ENCODE assay signal across 9 cellular contexts in the genomic region with DNA sequence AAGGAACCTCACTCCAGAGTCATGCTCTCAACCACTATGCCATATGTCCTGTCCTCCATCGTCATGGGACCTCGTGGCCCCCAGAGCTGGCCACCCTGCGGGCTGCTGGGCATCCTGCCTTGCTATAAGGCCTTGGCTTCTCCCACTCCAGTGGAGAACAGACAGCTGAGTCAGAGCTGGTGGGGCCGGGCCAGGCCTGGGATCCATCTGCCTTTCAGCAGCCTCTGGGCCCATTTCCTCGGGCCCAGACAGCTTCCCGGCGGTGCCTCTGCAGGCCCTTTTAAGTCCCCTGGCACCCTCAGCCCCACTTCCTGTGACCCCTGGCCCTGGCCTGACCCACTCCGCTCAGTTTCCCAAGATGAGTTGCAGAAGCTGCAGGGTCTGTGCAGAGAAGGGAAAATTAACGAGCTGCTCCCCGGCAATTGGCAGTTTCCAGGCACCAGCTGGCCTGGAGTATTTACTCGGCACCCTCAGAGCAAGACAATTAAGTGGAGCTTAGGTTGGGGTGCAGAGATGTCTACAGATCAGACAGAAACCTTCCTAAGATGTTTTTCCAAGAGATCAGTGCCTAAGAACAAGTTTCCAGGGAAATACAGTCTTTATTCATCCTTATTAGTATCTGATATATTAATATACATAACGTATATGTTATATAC.
A peak's percentile ranks its signal among the peaks of the same experiment; 100 is the strongest.
DNase-seq lines count a peak whose midpoint lies in the region; ATAC-seq and TF ChIP-seq lines count a peak whose summit lies in the region.
"Had no signal": no experiment of that assay in that cellular context is flagged by ENCODE, and none has a peak within 500 bp of the region (broad histone marks: within the 10 kb centered on the region; RNA-seq: fewer than 3 reads in every experiment).

No MANE protein-coding gene starts in this region.

- intact Hi-C loops in lower lobe of right lung (cut with DNase I) = no loop called here
- intact Hi-C loops in upper lobe of right lung (cut with DNase I) = no loop called here

- CTCF ChIA-PET in activated CD8-positive, alpha-beta T cell treated with anti-CD3 and anti-CD28 coated beads, Interleukin-2, amount 10 ng/mL, durations not matched to agents 7 days and 5 days (lab: Charles Lee) = no interaction called here

- H3K4me1 ChIP-seq in lower lobe of right lung (peaks cover 4% of the 10 kb centered on the region), upper lobe of right lung (no peaks in the 10 kb centered on the region)

- DNase-seq in NCI-H1694 treated with DMSO at 0.1 percent for 48 hours (lab: John Stamatoyannopoulos, UW) (peak; percentile 7), NCI-H1694 (lab: John Stamatoyannopoulos, UW) (no peak), coronary artery (ENCODE audit: low spot score) (no peak), lower lobe of right lung (peak; percentile 48), upper lobe of right lung (no peak), ACHN (no peak), COLO668 (lab: John Stamatoyannopoulos, UW; ENCODE audit: unreplicated experiment) (no peak)
- DNase-seq in activated CD8-positive, alpha-beta T cell treated with anti-CD3 and anti-CD28 coated beads, Interleukin-2, amount 10 ng/mL, durations not matched to agents 7 days and 5 days = no peak
- DNase-seq: activated effector memory CD4-positive, alpha-beta T cell treated with anti-CD3 and anti-CD28 coated beads, Interleukin-2, amount 50 U/mL, for 16 hours had no signal

- H3K9me3 Mint-ChIP-seq in activated CD8-positive, alpha-beta T cell treated with anti-CD3 and anti-CD28 coated beads, Interleukin-2, amount 10 ng/mL, durations not matched to agents 7 days and 5 days (ENCODE audit: insufficient read depth) = no peaks in the 10 kb centered on the region

- H3K27me3 ChIP-seq in lower lobe of right lung (ENCODE audit: low read depth) (no peaks in the 10 kb centered on the region), upper lobe of right lung (no peaks in the 10 kb centered on the region)

- no peak overlapping the region for H3K27ac Mint-ChIP-seq in activated CD8-positive, alpha-beta T cell treated with anti-CD3 and anti-CD28 coated beads, Interleukin-2, amount 10 ng/mL, durations not matched to agents 7 days and 5 days

- in situ Hi-C loops in ACHN (cut with HindIII; ENCODE audit: low pct_ligation_motif_present, low pct_unique_long_range_greater_than_20kb, low sequenced_read_pairs) = no loop called here

- H3K36me3 ChIP-seq in lower lobe of right lung (no peaks in the 10 kb centered on the region), upper lobe of right lung (no peaks in the 10 kb centered on the region)

- no peaks in the 10 kb centered on the region for H3K4me1 Mint-ChIP-seq in activated CD8-positive, alpha-beta T cell treated with anti-CD3 and anti-CD28 coated beads, Interleukin-2, amount 10 ng/mL, durations not matched to agents 7 days and 5 days (ENCODE audit: low read depth)

- POLR2A ChIA-PET in activated CD8-positive, alpha-beta T cell treated with anti-CD3 and anti-CD28 coated beads, Interleukin-2, amount 10 ng/mL, durations not matched to agents 7 days and 5 days (lab: Charles Lee) = no interaction called here

- TF ChIP-seq CTCF in coronary artery (IDR thresholded peaks at IDR 0.05) = no peak
- TF ChIP-seq CTCF in lower lobe of right lung (IDR thresholded peaks at IDR 0.05) = no peak
- no peak for TF ChIP-seq CTCF in upper lobe of right lung (IDR thresholded peaks at IDR 0.05)

- ATAC-seq in lower lobe of right lung = peak; percentile 37 to 49
- peak; percentile 35 for ATAC-seq in upper lobe of right lung
- no peak for ATAC-seq in activated CD8-positive, alpha-beta T cell treated with anti-CD3 and anti-CD28 coated beads, Interleukin-2, amount 10 ng/mL, durations not matched to agents 7 days and 5 days

- no peaks in the 10 kb centered on the region for H3K36me3 Mint-ChIP-seq in activated CD8-positive, alpha-beta T cell treated with anti-CD3 and anti-CD28 coated beads, Interleukin-2, amount 10 ng/mL, durations not matched to agents 7 days and 5 days (ENCODE audit: low read depth)

- no peak overlapping the region for H3K4me3 ChIP-seq in coronary artery
- no peak overlapping the region for H3K4me3 ChIP-seq in lower lobe of right lung
- no peak overlapping the region for H3K4me3 ChIP-seq in upper lobe of right lung

- no peak overlapping the region for H3K4me3 Mint-ChIP-seq in activated CD8-positive, alpha-beta T cell treated with anti-CD3 and anti-CD28 coated beads, Interleukin-2, amount 10 ng/mL, durations not matched to agents 7 days and 5 days

- H3K27me3 Mint-ChIP-seq in activated CD8-positive, alpha-beta T cell treated with anti-CD3 and anti-CD28 coated beads, Interleukin-2, amount 10 ng/mL, durations not matched to agents 7 days and 5 days (ENCODE audit: low read depth) = no peaks in the 10 kb centered on the region

- H3K9me3 ChIP-seq in lower lobe of right lung = no peaks in the 10 kb centered on the region
- H3K9me3 ChIP-seq in upper lobe of right lung = no peaks in the 10 kb centered on the region

- peak overlapping the region; percentile 7 to 70 for H3K27ac ChIP-seq in coronary artery
- no peak overlapping the region for H3K27ac ChIP-seq in lower lobe of right lung
- H3K27ac ChIP-seq in upper lobe of right lung = peak overlapping the region; percentile 24

Comparison
In these comparisons a context has a peak if more than half of its experiments do, and no peak if none do; other contexts are left out.
1. DNase-seq: peak in NCI-H1694 treated with DMSO at 0.1 percent for 48 hours (single experiment) and lower lobe of right lung (single experiment); none in NCI-H1694 (single experiment), coronary artery (single experiment), upper lobe of right lung (single experiment), activated CD8-positive, alpha-beta T cell treated with anti-CD3 and anti-CD28 coated beads, Interleukin-2, amount 10 ng/mL, durations not matched to agents 7 days and 5 days (single experiment), ACHN (single experiment) and COLO668 (single experiment).